ENCODE assay signal across 16 cellular contexts in the genomic region with DNA sequence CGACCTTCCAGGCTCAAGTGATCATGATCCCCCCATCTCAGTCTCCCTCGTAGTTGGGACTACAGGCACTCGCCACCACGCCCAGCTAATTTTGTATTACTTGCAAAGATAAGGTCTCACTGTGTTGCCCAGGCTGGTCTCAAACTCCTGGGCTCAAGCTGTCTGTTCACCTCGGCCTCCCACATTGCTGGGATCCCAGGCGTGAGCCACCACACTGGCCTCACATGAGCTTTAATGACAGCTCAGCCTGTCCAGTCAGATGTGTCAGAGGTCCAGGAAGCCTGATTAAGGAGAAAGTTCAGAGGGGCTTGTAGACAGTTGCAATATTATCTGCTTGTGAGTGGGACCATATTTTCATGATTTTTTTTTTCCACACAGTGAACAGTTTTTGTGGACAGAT.
DNase-seq lines count a peak whose midpoint lies in the region; ATAC-seq, FAIRE-seq and TF ChIP-seq lines count a peak whose summit lies in the region.
"Had no signal": no experiment of that assay in that cellular context is flagged by ENCODE, and none has a peak within 500 bp of the region (broad histone marks: within the 10 kb centered on the region; RNA-seq: fewer than 3 reads in every experiment).

No MANE protein-coding gene starts in this region.

- H3K27me3 ChIP-seq in DOHH2 (ENCODE audit: control insufficient read depth, low read length) (no peaks in the 10 kb centered on the region), mesendoderm (ENCODE audit: insufficient read depth, low read length, poor library complexity) (no peaks in the 10 kb centered on the region), left ventricle myocardium inferior (ENCODE audit: low read depth) (no peaks in the 10 kb centered on the region), foreskin keratinocyte (no peaks in the 10 kb centered on the region)
- H3K27me3 ChIP-seq: BLaER1 treated with 17β-estradiol and CSF1 and Interleukin-3, amounts not matched to agents 10 nM and 100 nM; gastrocnemius medialis; tibial nerve had no signal

- no peaks in the 10 kb centered on the region for H3K27me3 Mint-ChIP-seq in activated T-helper 1 cell treated with anti-CD3 and anti-CD28 coated beads, Interleukin-12 subunit alpha, Interleukin-12 subunit beta, Interleukin-2, Interleukin-4 antibody, amounts not matched to agents 30 ng/mL and 10 ng/mL and 1 ng/mL, durations not matched to agents 14 hours and 24 hours and 36 hours (ENCODE audit: insufficient read depth)

- CTCF ChIA-PET in A549 (lab: Yijun Ruan, JAX), result interaction anchor here (1.6 to 4.4 kb wide), 2 partner anchors 9 to 20 kb away, joined by 5 to 50 read pairs; no protein-coding TSS in a partner anchor

- no peak overlapping the region for H3K9ac ChIP-seq in mesendoderm (ENCODE audit: low read length)
- H3K9ac ChIP-seq: BLaER1 treated with 17β-estradiol and CSF1 and Interleukin-3, amounts not matched to agents 10 nM and 100 nM had no signal

- no peak overlapping the region for H4K5ac ChIP-seq in mesendoderm (ENCODE audit: low read length)

- no peak overlapping the region for H3K56ac ChIP-seq in mesendoderm (ENCODE audit: low read length)

- H3K4me1 ChIP-seq in A549 (peaks cover 52% of the 10 kb centered on the region), DOHH2 (ENCODE audit: control insufficient read depth, low read length) (peaks cover 98% of the 10 kb centered on the region), mesendoderm (ENCODE audit: control insufficient read depth, low read depth, low read length) (peaks cover 8% of the 10 kb centered on the region), left ventricle myocardium inferior (peaks cover 88% of the 10 kb centered on the region), foreskin keratinocyte (peaks cover 88% of the 10 kb centered on the region)

- no peak for TF ChIP-seq CTCF in A549 (IDR thresholded peaks at IDR 0.05)
- no peak for TF ChIP-seq CTCF in DOHH2 (IDR thresholded peaks at IDR 0.05; ENCODE audit: low read depth, low read length, poor library complexity, severe bottlenecking)
- no peak for TF ChIP-seq CTCF in left ventricle myocardium inferior (IDR thresholded peaks at IDR 0.05; ENCODE audit: borderline replicate concordance)
- no peak for TF ChIP-seq CTCF in foreskin keratinocyte (conservative IDR thresholded peaks at IDR 0.05)

- peak overlapping the region; percentile 47 for H3K4me3 Mint-ChIP-seq in activated T-helper 1 cell treated with anti-CD3 and anti-CD28 coated beads, Interleukin-12 subunit alpha, Interleukin-12 subunit beta, Interleukin-2, Interleukin-4 antibody, amounts not matched to agents 30 ng/mL and 10 ng/mL and 1 ng/mL, durations not matched to agents 14 hours and 24 hours and 36 hours

- no peaks in the 10 kb centered on the region for H3K9me3 Mint-ChIP-seq in activated T-helper 1 cell treated with anti-CD3 and anti-CD28 coated beads, Interleukin-12 subunit alpha, Interleukin-12 subunit beta, Interleukin-2, Interleukin-4 antibody, amounts not matched to agents 30 ng/mL and 10 ng/mL and 1 ng/mL, durations not matched to agents 14 hours and 24 hours and 36 hours

- no peaks in the 10 kb centered on the region for H4K20me1 ChIP-seq in DOHH2 (ENCODE audit: control insufficient read depth, insufficient read depth, low read depth, low read length)

- H3K27ac ChIP-seq in A549 (peak overlapping the region in 1 of 2 experiments; percentile 25; a peak in 1 of 6 replicates), DOHH2 (ENCODE audit: low read depth, low read length) (no peak overlapping the region), mesendoderm (ENCODE audit: low read depth, low read length) (no peak overlapping the region), left ventricle myocardium inferior (replicated peaks) (no peak overlapping the region), foreskin keratinocyte (no peak overlapping the region)
- H3K27ac ChIP-seq: BLaER1 treated with 17β-estradiol and CSF1 and Interleukin-3, amounts not matched to agents 10 nM and 100 nM had no signal

- H3K79me2 ChIP-seq in DOHH2 (ENCODE audit: control insufficient read depth, low read length), result peaks cover 88% of the 10 kb centered on the region
- H3K79me2 ChIP-seq in mesendoderm (ENCODE audit: control insufficient read depth, insufficient read depth, low read length), result peaks cover 26% of the 10 kb centered on the region

- POLR2A ChIA-PET in A549 (lab: Yijun Ruan, JAX), result no interaction called here

- peak overlapping the region; percentile 64 for H3K27ac Mint-ChIP-seq in activated T-helper 1 cell treated with anti-CD3 and anti-CD28 coated beads, Interleukin-12 subunit alpha, Interleukin-12 subunit beta, Interleukin-2, Interleukin-4 antibody, amounts not matched to agents 30 ng/mL and 10 ng/mL and 1 ng/mL, durations not matched to agents 14 hours and 24 hours and 36 hours

- TF ChIP-seq RAD21 in A549 (conservative IDR thresholded peaks at IDR 0.05 in 1 of 2, IDR thresholded peaks at IDR 0.05 in 1 of 2), result no peak

- no peak overlapping the region for H3K4ac ChIP-seq in mesendoderm (ENCODE audit: low read depth, low read length)

- H3K9me3 ChIP-seq in A549 (no peaks in the 10 kb centered on the region), DOHH2 (ENCODE audit: control insufficient read depth, insufficient read depth, low read length) (no peaks in the 10 kb centered on the region), left ventricle myocardium inferior (replicated peaks) (no peaks in the 10 kb centered on the region)
- H3K9me3 ChIP-seq: BLaER1 treated with 17β-estradiol and CSF1 and Interleukin-3, amounts not matched to agents 10 nM and 100 nM; gastrocnemius medialis; tibial nerve had no signal

- H2AK5ac ChIP-seq in mesendoderm (ENCODE audit: low read length), result no peak overlapping the region

- H3K4me3 ChIP-seq in A549 (no peak overlapping the region), DOHH2 (ENCODE audit: low read length) (no peak overlapping the region), mesendoderm (ENCODE audit: low read length) (no peak overlapping the region), left ventricle myocardium inferior (no peak overlapping the region)
- H3K4me3 ChIP-seq: BLaER1 treated with 17β-estradiol and CSF1 and Interleukin-3, amounts not matched to agents 10 nM and 100 nM; gastrocnemius medialis; tibial nerve had no signal

- peaks cover 98% of the 10 kb centered on the region for H3K4me1 Mint-ChIP-seq in activated T-helper 1 cell treated with anti-CD3 and anti-CD28 coated beads, Interleukin-12 subunit alpha, Interleukin-12 subunit beta, Interleukin-2, Interleukin-4 antibody, amounts not matched to agents 30 ng/mL and 10 ng/mL and 1 ng/mL, durations not matched to agents 14 hours and 24 hours and 36 hours (ENCODE audit: low read depth)

- no peaks in the 10 kb centered on the region for H3K36me3 ChIP-seq in DOHH2 (ENCODE audit: control insufficient read depth, low read length)
- no peaks in the 10 kb centered on the region for H3K36me3 ChIP-seq in mesendoderm (ENCODE audit: control insufficient read depth, insufficient read depth, low read length)
- no peaks in the 10 kb centered on the region for H3K36me3 ChIP-seq in left ventricle myocardium inferior
- H3K36me3 ChIP-seq: gastrocnemius medialis, tibial nerve had no signal

- no peak overlapping the region for H2BK120ac ChIP-seq in mesendoderm (ENCODE audit: low read depth, low read length)

- no peak for TF ChIP-seq EP300 in A549 (IDR thresholded peaks at IDR 0.05)

- H4K8ac ChIP-seq in mesendoderm (ENCODE audit: low read depth, low read length), result no peak overlapping the region

- FAIRE-seq in A549 (lab: Jason Lieb, UNC), result no peak

- no peak for ATAC-seq in A549
- no peak for ATAC-seq in GM18517 (IDR thresholded peaks at IDR 0.05; ENCODE audit: unreplicated experiment)
- ATAC-seq in HG03139 (IDR thresholded peaks at IDR 0.05; ENCODE audit: unreplicated experiment), result no peak
- ATAC-seq in foreskin keratinocyte, result no peak
- ATAC-seq: gastrocnemius medialis had no signal

- no peaks in the 10 kb centered on the region for H3K9me2 ChIP-seq in DOHH2 (replicated peaks; ENCODE audit: control insufficient read depth, low read length)

- peak overlapping the region; percentile 32 for H3K18ac ChIP-seq in mesendoderm (ENCODE audit: low read length)

- peaks cover 21% of the 10 kb centered on the region for H3F3A ChIP-seq in DOHH2 (ENCODE audit: control insufficient read depth, insufficient read depth)

- H2BK15ac ChIP-seq in mesendoderm (replicated peaks; ENCODE audit: low read depth), result no peak overlapping the region

- intact Hi-C loops in activated T-helper 1 cell treated with anti-CD3 and anti-CD28 coated beads, Interleukin-12 subunit alpha, Interleukin-12 subunit beta, Interleukin-2, Interleukin-4 antibody, amounts not matched to agents 30 ng/mL and 10 ng/mL and 1 ng/mL, durations not matched to agents 14 hours and 24 hours and 36 hours (cut with micrococcal nuclease), result no loop called here
- intact Hi-C loops in left ventricle myocardium inferior (cut with micrococcal nuclease), result no loop called here

- H3K36me3 Mint-ChIP-seq in activated T-helper 1 cell treated with anti-CD3 and anti-CD28 coated beads, Interleukin-12 subunit alpha, Interleukin-12 subunit beta, Interleukin-2, Interleukin-4 antibody, amounts not matched to agents 30 ng/mL and 10 ng/mL and 1 ng/mL, durations not matched to agents 14 hours and 24 hours and 36 hours (ENCODE audit: low read depth), result peaks cover 12% of the 10 kb centered on the region

- no peak overlapping the region for H3K23ac ChIP-seq in mesendoderm (ENCODE audit: low read length)

- peak overlapping the region; percentile 37 for H3K4me2 ChIP-seq in A549
- H3K4me2 ChIP-seq in DOHH2 (ENCODE audit: low read length), result peak overlapping the region; percentile 67
- H3K4me2 ChIP-seq in mesendoderm (ENCODE audit: low read length), result no peak overlapping the region

- 94% methylated on average over 6 of the region's 6 CpGs for WGBS in A549 (ENCODE audit: missing lambda C conversion rate)
- WGBS in mesendoderm (ENCODE audit: extremely low coverage, insufficient coverage, low lambda C conversion rate), result no CpG with 5 or more reads among the region's 6 CpGs

- H3K79me1 ChIP-seq in mesendoderm (ENCODE audit: low read length), result peaks cover 15% of the 10 kb centered on the region

- H2BK5ac ChIP-seq in mesendoderm (ENCODE audit: low read length), result no peak overlapping the region

- TF ChIP-seq POLR2A in A549 (IDR thresholded peaks at IDR 0.05; ENCODE audit: low read length), result no peak

- DNase-seq in A549 (ENCODE audit: low read depth in 1 of 2, low spot score in 1 of 2) (no peak), mesendoderm (no peak), left ventricle myocardium inferior (no peak), foreskin keratinocyte (no peak)
- no peak for DNase-seq in activated T-helper 1 cell treated with anti-CD3 and anti-CD28 coated beads, Interleukin-12 subunit alpha, Interleukin-12 subunit beta, Interleukin-2, Interleukin-4 antibody, amounts not matched to agents 30 ng/mL and 10 ng/mL and 1 ng/mL, durations not matched to agents 14 hours and 24 hours and 36 hours (ENCODE audit: low spot score)
- DNase-seq: activated gamma-delta T cell treated with Interleukin-2 at 50 U/mL for 16 hours; effector CD8-positive, alpha-beta T cell; gastrocnemius medialis; KBM-7; NCI-H1436 treated with DMSO at 0.1 percent for 48 hours; posterior cingulate gyrus had no signal

TF ChIP-seq in A549, 52 proteins besides CTCF, POLR2A, EP300 and RAD21 (continues in another document):
- no peak for TF ChIP-seq SMC3 (IDR thresholded peaks at IDR 0.05)
- TF ChIP-seq RARB (CRISPR knock-in tag; IDR thresholded peaks at IDR 0.05), result no peak
- TF ChIP-seq BHLHE40 (IDR thresholded peaks at IDR 0.05; ENCODE audit: low read depth, low read length), result no peak
- no peak for TF ChIP-seq KDM5A (IDR thresholded peaks at IDR 0.05)
